Comparison of ENCODE assay signal across 23 cellular contexts in the genomic region with DNA sequence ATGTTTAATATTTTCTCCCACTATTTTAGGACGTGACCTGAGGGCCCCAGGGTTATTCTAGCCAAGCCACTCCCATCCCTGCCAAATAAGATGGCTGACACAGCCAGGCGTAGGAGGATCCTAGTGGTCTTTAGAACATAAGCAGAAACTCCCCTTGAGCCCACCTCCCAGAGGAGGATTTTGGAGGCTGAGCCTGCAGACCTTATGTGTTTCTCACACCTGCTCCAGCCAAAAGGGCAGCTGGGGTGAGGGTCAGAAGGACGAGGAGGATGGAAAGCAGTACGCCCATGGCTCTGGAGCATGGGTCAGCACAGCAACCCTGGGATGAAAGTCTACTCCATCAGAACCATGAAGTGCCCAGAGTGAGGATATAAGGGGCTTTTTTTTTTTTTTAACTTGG. TPM values are rescaled to one million over a fixed set of nuclear protein-coding genes. Genes with fewer than 3 reads are reported as not detected.
"Had no signal": no experiment of that assay in that cellular context is flagged by ENCODE, and none has a peak within 500 bp of the region (broad histone marks: within the 10 kb centered on the region; RNA-seq: fewer than 3 reads in every experiment).

No MANE protein-coding gene starts in this region.

- H3K4me3 Mint-ChIP-seq: mesothelial cell of epicardium, naive B cell, nephron had no signal

- H3K27me3 ChIP-seq: stomach, upper lobe of left lung, uterus had no signal

- DNase-seq: central memory CD4-positive, alpha-beta T cell; effector CD4-positive, alpha-beta T cell; hippocampal formation; left colon; mammary epithelial cell; naive B cell; right cardiac atrium; small intestine; stimulated activated CD4-positive, alpha-beta T cell treated with anti-CD3 and anti-CD28 coated beads, Interleukin-12 subunit alpha, Interleukin-12 subunit beta, amount 100 ng/mL, for 4 hours; stimulated activated naive CD4-positive, alpha-beta T cell; stomach; substantia nigra; upper lobe of left lung; uterus had no signal

- H3K36me3 ChIP-seq: uterus had no signal

- ATAC-seq: left colon, right cardiac atrium had no signal

- H3K9me3 ChIP-seq: stomach, upper lobe of left lung, uterus had no signal

- H3K4me3 ChIP-seq: coronary artery, stomach, upper lobe of left lung, uterus had no signal

- H3K4me1 ChIP-seq: uterus had no signal

- H3K27ac ChIP-seq: stomach, uterus had no signal

- H3K27me3 Mint-ChIP-seq: naive B cell had no signal

- H3K27ac Mint-ChIP-seq: mesothelial cell of epicardium, nephron had no signal

- H3K9me3 Mint-ChIP-seq: naive B cell had no signal

RNA-seq across cellular contexts. Expression of gene ACSM6, which starts 56.8 kb away (rescaled TPM):
- total RNA-seq: chondrocyte, dermis microvascular lymphatic vessel endothelial cell, fibroblast of lung, kidney epithelial cell, left colon, mammary epithelial cell, mesothelial cell of epicardium, omental fat pad, right cardiac atrium, upper lobe of left lung, uterus had no signal
- polyA plus RNA-seq: esophagus, fibroblast of lung, mammary epithelial cell, right cardiac atrium, small intestine had no signal
